ENCODE assay signal across 13 cellular contexts in genomic region chr5:72347801-72348305, GRCh38. TPM values are rescaled to one million over a fixed set of nuclear protein-coding genes. Genes with fewer than 3 reads are reported as not detected.
A peak's percentile ranks its signal among the peaks of the same experiment; 100 is the strongest.
DNase-seq lines count a peak whose midpoint lies in the region; ATAC-seq, FAIRE-seq and TF ChIP-seq lines count a peak whose summit lies in the region.
"Had no signal": no experiment of that assay in that cellular context is flagged by ENCODE, and none has a peak within 500 bp of the region (broad histone marks: within the 10 kb centered on the region; RNA-seq: fewer than 3 reads in every experiment).

No MANE protein-coding gene starts in this region.

- no peaks in the 10 kb centered on the region for H3K27me3 Mint-ChIP-seq in naive thymus-derived CD4-positive, alpha-beta T cell
- H3K27me3 Mint-ChIP-seq: IgD-negative memory B cell had no signal

- no peak for FAIRE-seq in GM12878 (lab: Jason Lieb, UNC)
- FAIRE-seq: kidney had no signal

- TF ChIP-seq EP300 in GM12878 (IDR thresholded peaks at IDR 0.05; ENCODE audit: borderline replicate concordance in 1 of 2, control insufficient read depth in 1 of 2, low read depth in 2 of 2, low read length in 2 of 2) (no peak), tibial nerve (IDR thresholded peaks at IDR 0.05) (no peak), transverse colon (IDR thresholded peaks at IDR 0.05; ENCODE audit: low read depth) (no peak)

- H3K27me3 ChIP-seq in GM12878 (replicated peaks in 1 of 2; ENCODE audit: control insufficient read depth in 2 of 2, insufficient read depth in 2 of 2, low read length in 1 of 2), result no peaks in the 10 kb centered on the region
- H3K27me3 ChIP-seq in naive thymus-derived CD4-positive, alpha-beta T cell (ENCODE audit: control insufficient read depth in 2 of 2, insufficient read depth in 2 of 2, low read length in 2 of 2), result no peaks in the 10 kb centered on the region
- no peaks in the 10 kb centered on the region for H3K27me3 ChIP-seq in body of pancreas
- H3K27me3 ChIP-seq in tibial nerve, result no peaks in the 10 kb centered on the region
- H3K27me3 ChIP-seq in transverse colon, result no peaks in the 10 kb centered on the region

- RAD21 ChIA-PET in GM12878 (lab: Charles Lee; ENCODE audit: unreplicated experiment), result interaction anchor here (1.2 kb wide), 1 partner anchor 9 kb away, joined by 3 read pairs; no protein-coding TSS in a partner anchor

- H3K4me1 ChIP-seq in GM12878 (ENCODE audit: control insufficient read depth, insufficient read depth, low read length) (peaks cover 14% of the 10 kb centered on the region), body of pancreas (peaks cover 9% of the 10 kb centered on the region), tibial nerve (no peaks in the 10 kb centered on the region), transverse colon (no peaks in the 10 kb centered on the region)
- H3K4me1 ChIP-seq in naive thymus-derived CD4-positive, alpha-beta T cell (ENCODE audit: control insufficient read depth in 2 of 2, insufficient read depth in 2 of 2, low read length in 2 of 2), result no peaks in the 10 kb centered on the region

- no peaks in the 10 kb centered on the region for H3K79me2 ChIP-seq in GM12878 (ENCODE audit: control insufficient read depth, insufficient read depth, low read length)

- H4K20me1 ChIP-seq in GM12878 (ENCODE audit: control insufficient read depth, insufficient read depth), result no peaks in the 10 kb centered on the region

- no peak overlapping the region for H3K27ac Mint-ChIP-seq in naive thymus-derived CD4-positive, alpha-beta T cell
- H3K27ac Mint-ChIP-seq: H9, IgD-negative memory B cell had no signal

- in situ Hi-C loops in GM12878 (cut with MboI) (no loop called here), transverse colon (cut with MboI; ENCODE audit: low pct_ligation_motif_present in 1 of 4, low pct_unique_long_range_greater_than_20kb in 1 of 4, low sequenced_read_pairs in 3 of 4) (no loop called here)

- no peak overlapping the region for H3K27ac ChIP-seq in GM12878 (ENCODE audit: control insufficient read depth, insufficient read depth)
- no peak overlapping the region for H3K27ac ChIP-seq in naive thymus-derived CD4-positive, alpha-beta T cell (ENCODE audit: low read depth, low read length)
- H3K27ac ChIP-seq in body of pancreas, result no peak overlapping the region
- H3K27ac ChIP-seq in tibial nerve, result no peak overlapping the region
- no peak overlapping the region for H3K27ac ChIP-seq in transverse colon
- H3K27ac ChIP-seq: WERI-Rb-1 had no signal

- H2AFZ ChIP-seq in GM12878 (ENCODE audit: control insufficient read depth, low read depth, low read length), result no peak overlapping the region

- 49% methylated on average over 4 of the region's 4 CpGs for WGBS in GM12878 (ENCODE audit: insufficient coverage, insufficient replicate concordance, low lambda C conversion rate, missing lambda C conversion rate)
- 75 to 81% methylated on average over 4 of the region's 4 CpGs for WGBS in body of pancreas, 2 donors
- 85 to 90% methylated on average over 4 of the region's 4 CpGs for WGBS in tibial nerve, 2 donors
- 79 to 83% methylated on average over 4 of the region's 4 CpGs for WGBS in transverse colon (ENCODE audit: low coverage in 1 of 2), 2 donors

- CTCF ChIA-PET in GM12878 (lab: Yijun Ruan, JAX), result interaction anchor here (0.7 to 1.2 kb wide), 2 partner anchors 9 to 283 kb away, joined by 3 to 4 read pairs; no protein-coding TSS in a partner anchor
- CTCF ChIA-PET in naive thymus-derived CD4-positive, alpha-beta T cell (lab: Charles Lee), result interaction anchor here (0.5 kb wide), 1 partner anchor 155 kb away, joined by 3 read pairs; no protein-coding TSS in a partner anchor

- ATAC-seq in GM12878, result peak; percentile 69
- ATAC-seq in naive thymus-derived CD4-positive, alpha-beta T cell, result peak; percentile 65
- ATAC-seq in HG02642 (IDR thresholded peaks at IDR 0.05; ENCODE audit: poor library complexity, unreplicated experiment), result no peak
- ATAC-seq in body of pancreas, result no peak

- peaks cover 3 to 17% (median 9%) of the 10 kb centered on the region in 7 donors for H3K4me1 Mint-ChIP-seq in naive thymus-derived CD4-positive, alpha-beta T cell

- SMC1A ChIA-PET in GM12878 (lab: Charles Lee; ENCODE audit: uncharacterized antibody, unreplicated experiment), result interaction anchor here (1.0 to 1.1 kb wide), 2 partner anchors 50 to 176 kb away, joined by 3 to 4 read pairs; no protein-coding TSS in a partner anchor

- DNase-seq in Daoy (ENCODE audit: low read depth) (peak; percentile 77), HS-5 (ENCODE audit: low read depth) (peak; percentile 94), GM12878 (ENCODE audit: low read depth, low spot score) (no peak), body of pancreas (no peak), tibial nerve (ENCODE audit: low spot score in 2 of 2) (no peak), transverse colon (no peak)
- no peak for DNase-seq in naive thymus-derived CD4-positive, alpha-beta T cell
- DNase-seq: H9, kidney, NCI-H524 treated with DMSO at 0.1 percent for 48 hours, WERI-Rb-1 had no signal

- H3K36me3 ChIP-seq in GM12878 (ENCODE audit: control insufficient read depth in 2 of 2, insufficient read depth in 2 of 2, low read length in 1 of 2) (peaks cover 0 to 11% of the 10 kb centered on the region in 2 experiments; a peak in 3 of 4 replicates), body of pancreas (replicated peaks in 1 of 2; ENCODE audit: insufficient read depth in 1 of 2, low read depth in 2 of 2) (peaks cover 0 to 2% of the 10 kb centered on the region in 2 donors), tibial nerve (peaks cover 0 to 47% (median 0%) of the 10 kb centered on the region in 3 donors), transverse colon (no peaks in the 10 kb centered on the region)
- peaks cover 0 to 14% (median 0%) of the 10 kb centered on the region in 3 experiments for H3K36me3 ChIP-seq in naive thymus-derived CD4-positive, alpha-beta T cell (ENCODE audit: control insufficient read depth in 2 of 3, insufficient read depth in 3 of 3, low read length in 3 of 3)

- no peak for TF ChIP-seq RAD21 in GM12878 (IDR thresholded peaks at IDR 0.05; ENCODE audit: insufficient read depth, low read depth, low read length)

- H3K9me3 ChIP-seq in GM12878 (replicated peaks; ENCODE audit: control insufficient read depth, insufficient read depth, low read length) (no peaks in the 10 kb centered on the region), body of pancreas (no peaks in the 10 kb centered on the region), tibial nerve (no peaks in the 10 kb centered on the region), transverse colon (no peaks in the 10 kb centered on the region)
- H3K9me3 ChIP-seq in naive thymus-derived CD4-positive, alpha-beta T cell (ENCODE audit: control insufficient read depth in 2 of 3, low read length in 3 of 3), result no peaks in the 10 kb centered on the region

- TF ChIP-seq POLR2A in GM12878 (IDR thresholded peaks at IDR 0.05; ENCODE audit: low read depth, low read length) (no peak), body of pancreas (IDR thresholded peaks at IDR 0.05) (no peak), tibial nerve (IDR thresholded peaks at IDR 0.05) (no peak), transverse colon (IDR thresholded peaks at IDR 0.05) (no peak)

- peaks cover 13 to 62% (median 30%) of the 10 kb centered on the region in 5 donors for H3K36me3 Mint-ChIP-seq in naive thymus-derived CD4-positive, alpha-beta T cell

- H3K9ac ChIP-seq in GM12878 (ENCODE audit: control insufficient read depth, insufficient read depth, low read length), result no peak overlapping the region

- no peak overlapping the region for H3K4me3 Mint-ChIP-seq in naive thymus-derived CD4-positive, alpha-beta T cell
- H3K4me3 Mint-ChIP-seq: H9, IgD-negative memory B cell had no signal

- H3K9me3 Mint-ChIP-seq in naive thymus-derived CD4-positive, alpha-beta T cell, result no peaks in the 10 kb centered on the region
- H3K9me3 Mint-ChIP-seq: H9, IgD-negative memory B cell had no signal

- H3K4me2 ChIP-seq in GM12878 (ENCODE audit: control insufficient read depth, insufficient read depth), result no peak overlapping the region

- POLR2A ChIA-PET in GM12878 (lab: Charles Lee), result no interaction called here
- POLR2A ChIA-PET in naive thymus-derived CD4-positive, alpha-beta T cell (lab: Charles Lee), result no interaction called here

- BruUV-seq in GM12878 (replicated peaks; lab: Mats Ljungman, UMichigan), result no TSS peak

- intact Hi-C loops in GM12878 (cut with micrococcal nuclease; ENCODE audit: unreplicated experiment) (no loop called here), body of pancreas (cut with DNase I) (no loop called here), transverse colon (cut with DNase I; ENCODE audit: low total_unique reads) (no loop called here)
- intact Hi-C loops in naive thymus-derived CD4-positive, alpha-beta T cell (cut with micrococcal nuclease), result no loop called here

- no peak overlapping the region for H3K4me3 ChIP-seq in GM12878
- H3K4me3 ChIP-seq in naive thymus-derived CD4-positive, alpha-beta T cell (ENCODE audit: low read length), result no peak overlapping the region
- H3K4me3 ChIP-seq in body of pancreas, result no peak overlapping the region
- no peak overlapping the region for H3K4me3 ChIP-seq in tibial nerve
- H3K4me3 ChIP-seq in transverse colon, result no peak overlapping the region

- no peak for TF ChIP-seq CTCF in GM12878 (IDR thresholded peaks at IDR 0.05 in 2 of 3, conservative IDR thresholded peaks at IDR 0.05 in 1 of 3; ENCODE audit: control insufficient read depth in 2 of 3, extremely low read depth in 1 of 3, insufficient read depth in 1 of 3, low read depth in 3 of 3, low read length in 3 of 3)
- TF ChIP-seq CTCF in body of pancreas (IDR thresholded peaks at IDR 0.05), result no peak
- no peak for TF ChIP-seq CTCF in tibial nerve (IDR thresholded peaks at IDR 0.05)
- TF ChIP-seq CTCF in transverse colon (IDR thresholded peaks at IDR 0.05), result no peak

RNA-seq across cellular contexts. Expression of gene PTCD2, which starts 27.7 kb away (rescaled TPM):
- total RNA-seq in Daoy (2014; rRNA removed; shearing (Covaris generic)), result 15.9 and 20.3 TPM in 2 replicates
- 37.6 and 44.3 TPM in 2 replicates for total RNA-seq in GM12878 (2013; cell fraction: nucleolus; rRNA removed)
- total RNA-seq in GM12878 (2014; rRNA removed) (10.5 and 13.1 TPM in 2 replicates), GM12878 (2014; rRNA removed; fragmentation: Illumina TruSeq; extraction: Trizol) (8.7 and 9.9 TPM in 2 replicates), GM12878 (2021) (13.6 and 14.7 TPM in 2 replicates), body of pancreas (1 to 10 TPM; 2.6 to 3.9 TPM), tibial nerve (10 to 100 TPM in 3 of 4 donors, 1 to 10 TPM in 1; 6.3 to 17.4 (median 11.8) TPM), transverse colon (1 to 10 TPM; 1.5 to 9.5 (median 2.9) TPM)
- 4.2 TPM for polyA plus RNA-seq in GM12878 (2011; ENCODE audit: low read depth)
- polyA plus RNA-seq in GM12878 (2011; rRNA removed) (14.8 and 17.9 TPM in 2 replicates), GM12878 (2014; fragmentation: Illumina TruSeq; extraction: Trizol) (12.0 and 12.4 TPM in 2 replicates), GM12878 (2014; fragmentation: Nextera tagmentation; extraction: Ambion mirVana) (10 to 100 TPM in 1 of 2 experiments, 1 to 10 TPM in 1; 9.1 to 11.0 TPM), GM12878 (2014; rRNA removed) (10.2 and 12.8 TPM in 2 replicates), GM12878 (2016; fragmentation: Nextera tagmentation; extraction: Ambion mirVana) (10 to 100 TPM; 11.8 to 15.0 TPM)
- 8.3 and 9.0 TPM in 2 replicates for polyA plus RNA-seq in GM12878 (2011; cell fraction: cytosol; rRNA removed)
- polyA plus RNA-seq in GM12878 (2011; cell fraction: nucleus; rRNA removed), result 21.8 and 22.2 TPM in 2 replicates
- polyA plus RNA-seq in GM12878 (2012), result 4.1 and 6.9 TPM in 2 replicates
- polyA minus RNA-seq in GM12878 (2011; rRNA and poly(A)+ RNA removed), result 12.6 and 14.7 TPM in 2 replicates
- 3.7 and 3.9 TPM in 2 replicates for polyA minus RNA-seq in GM12878 (2011; cell fraction: cytosol; rRNA and poly(A)+ RNA removed)
- polyA minus RNA-seq in GM12878 (2011; cell fraction: nucleus; rRNA and poly(A)+ RNA removed), result 10.6 and 17.6 TPM in 2 replicates
- 10 to 100 TPM in 3 of 5 experiments, 1 to 10 TPM in 2; 5.0 to 12.6 (median 11.2) TPM for total RNA-seq in naive thymus-derived CD4-positive, alpha-beta T cell
- 1 to 10 TPM; 3.7 to 6.0 TPM for polyA plus RNA-seq in naive thymus-derived CD4-positive, alpha-beta T cell

RNA-seq across cellular contexts. Expression of gene MRPS27, which starts 27.8 kb away (rescaled TPM):
- 91.3 and 117 TPM in 2 replicates for total RNA-seq in Daoy (2014; rRNA removed; shearing (Covaris generic))
- total RNA-seq in GM12878 (2013; cell fraction: nucleolus; rRNA removed), result 151 and 157 TPM in 2 replicates
- total RNA-seq in GM12878 (2014; rRNA removed) (113 and 117 TPM in 2 replicates), GM12878 (2014; rRNA removed; fragmentation: Illumina TruSeq; extraction: Trizol) (114 and 119 TPM in 2 replicates), GM12878 (2021) (95.3 and 96.1 TPM in 2 replicates), body of pancreas (10 to 100 TPM; 25.4 to 52.7 TPM), tibial nerve (10 to 100 TPM; 44.4 to 59.0 (median 47.4) TPM), transverse colon (10 to 100 TPM; 14.3 to 34.7 (median 27.9) TPM)
- polyA plus RNA-seq in GM12878 (2011; ENCODE audit: low read depth), result 40.3 TPM
- polyA plus RNA-seq in GM12878 (2011; rRNA removed) (128 and 139 TPM in 2 replicates), GM12878 (2014; fragmentation: Illumina TruSeq; extraction: Trizol) (125 and 140 TPM in 2 replicates), GM12878 (2014; fragmentation: Nextera tagmentation; extraction: Ambion mirVana) (10 to 100 TPM; 61.0 to 88.9 TPM), GM12878 (2014; rRNA removed) (84.7 and 89.9 TPM in 2 replicates), GM12878 (2016; fragmentation: Nextera tagmentation; extraction: Ambion mirVana) (10 to 100 TPM; 77.1 to 80.0 TPM)
- polyA plus RNA-seq in GM12878 (2011; cell fraction: cytosol; rRNA removed), result 92.2 and 96.2 TPM in 2 replicates
- polyA plus RNA-seq in GM12878 (2011; cell fraction: nucleus; rRNA removed), result 68.8 and 72.8 TPM in 2 replicates
- 46.0 and 55.8 TPM in 2 replicates for polyA plus RNA-seq in GM12878 (2012)
- polyA minus RNA-seq in GM12878 (2011; rRNA and poly(A)+ RNA removed), result 98.5 and 103 TPM in 2 replicates
- 41.7 and 54.2 TPM in 2 replicates for polyA minus RNA-seq in GM12878 (2011; cell fraction: cytosol; rRNA and poly(A)+ RNA removed)
- polyA minus RNA-seq in GM12878 (2011; cell fraction: nucleus; rRNA and poly(A)+ RNA removed), result 55.2 and 96.8 TPM in 2 replicates
- 10 to 100 TPM; 36.6 to 54.0 (median 39.5) TPM for total RNA-seq in naive thymus-derived CD4-positive, alpha-beta T cell
- polyA plus RNA-seq in naive thymus-derived CD4-positive, alpha-beta T cell, result 10 to 100 TPM; 35.2 to 48.7 TPM

Comparison
In these comparisons a context has a peak if more than half of its experiments do, and no peak if none do; other contexts are left out.
1. DNase-seq: peak in Daoy (single experiment) and HS-5 (single experiment); none in GM12878 (single experiment), naive thymus-derived CD4-positive, alpha-beta T cell (0 of 9), body of pancreas (0 of 4), tibial nerve (0 of 2) and transverse colon (single experiment).
2. ATAC-seq: peak in GM12878 (single experiment) and naive thymus-derived CD4-positive, alpha-beta T cell (single experiment); none in HG02642 (single experiment) and body of pancreas (single experiment).